ENCODE assay signal across 1 cellular context in genomic region chr3:8608041-8608790, GRCh38.
A peak's percentile ranks its signal among the peaks of the same experiment; 100 is the strongest.
TF ChIP-seq lines count a peak whose summit lies in the region.

No MANE protein-coding gene starts in this region.

TF ChIP-seq in HepG2, 621 proteins besides CTCF, POLR2A, EP300 and RAD21 (continued from another document):
- TF ChIP-seq, protein P1, sequence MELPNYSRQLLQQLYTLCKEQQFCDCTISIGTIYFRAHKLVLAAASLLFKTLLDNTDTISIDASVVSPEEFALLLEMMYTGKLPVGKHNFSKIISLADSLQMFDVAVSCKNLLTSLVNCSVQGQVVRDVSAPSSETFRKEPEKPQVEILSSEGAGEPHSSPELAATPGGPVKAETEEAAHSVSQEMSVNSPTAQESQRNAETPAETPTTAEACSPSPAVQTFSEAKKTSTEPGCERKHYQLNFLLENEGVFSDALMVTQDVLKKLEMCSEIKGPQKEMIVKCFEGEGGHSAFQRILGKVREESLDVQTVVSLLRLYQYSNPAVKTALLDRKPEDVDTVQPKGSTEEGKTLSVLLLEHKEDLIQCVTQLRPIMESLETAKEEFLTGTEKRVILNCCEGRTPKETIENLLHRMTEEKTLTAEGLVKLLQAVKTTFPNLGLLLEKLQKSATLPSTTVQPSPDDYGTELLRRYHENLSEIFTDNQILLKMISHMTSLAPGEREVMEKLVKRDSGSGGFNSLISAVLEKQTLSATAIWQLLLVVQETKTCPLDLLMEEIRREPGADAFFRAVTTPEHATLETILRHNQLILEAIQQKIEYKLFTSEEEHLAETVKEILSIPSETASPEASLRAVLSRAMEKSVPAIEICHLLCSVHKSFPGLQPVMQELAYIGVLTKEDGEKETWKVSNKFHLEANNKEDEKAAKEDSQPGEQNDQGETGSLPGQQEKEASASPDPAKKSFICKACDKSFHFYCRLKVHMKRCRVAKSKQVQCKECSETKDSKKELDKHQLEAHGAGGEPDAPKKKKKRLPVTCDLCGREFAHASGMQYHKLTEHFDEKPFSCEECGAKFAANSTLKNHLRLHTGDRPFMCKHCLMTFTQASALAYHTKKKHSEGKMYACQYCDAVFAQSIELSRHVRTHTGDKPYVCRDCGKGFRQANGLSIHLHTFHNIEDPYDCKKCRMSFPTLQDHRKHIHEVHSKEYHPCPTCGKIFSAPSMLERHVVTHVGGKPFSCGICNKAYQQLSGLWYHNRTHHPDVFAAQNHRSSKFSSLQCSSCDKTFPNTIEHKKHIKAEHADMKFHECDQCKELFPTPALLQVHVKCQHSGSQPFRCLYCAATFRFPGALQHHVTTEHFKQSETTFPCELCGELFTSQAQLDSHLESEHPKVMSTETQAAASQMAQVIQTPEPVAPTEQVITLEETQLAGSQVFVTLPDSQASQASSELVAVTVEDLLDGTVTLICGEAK (IDR thresholded peaks at IDR 0.05), result no peak
- TF ChIP-seq, protein P1 (CRISPR knock-in tag; IDR thresholded peaks at IDR 0.05), result no peak
- TF ChIP-seq, protein P2, sequence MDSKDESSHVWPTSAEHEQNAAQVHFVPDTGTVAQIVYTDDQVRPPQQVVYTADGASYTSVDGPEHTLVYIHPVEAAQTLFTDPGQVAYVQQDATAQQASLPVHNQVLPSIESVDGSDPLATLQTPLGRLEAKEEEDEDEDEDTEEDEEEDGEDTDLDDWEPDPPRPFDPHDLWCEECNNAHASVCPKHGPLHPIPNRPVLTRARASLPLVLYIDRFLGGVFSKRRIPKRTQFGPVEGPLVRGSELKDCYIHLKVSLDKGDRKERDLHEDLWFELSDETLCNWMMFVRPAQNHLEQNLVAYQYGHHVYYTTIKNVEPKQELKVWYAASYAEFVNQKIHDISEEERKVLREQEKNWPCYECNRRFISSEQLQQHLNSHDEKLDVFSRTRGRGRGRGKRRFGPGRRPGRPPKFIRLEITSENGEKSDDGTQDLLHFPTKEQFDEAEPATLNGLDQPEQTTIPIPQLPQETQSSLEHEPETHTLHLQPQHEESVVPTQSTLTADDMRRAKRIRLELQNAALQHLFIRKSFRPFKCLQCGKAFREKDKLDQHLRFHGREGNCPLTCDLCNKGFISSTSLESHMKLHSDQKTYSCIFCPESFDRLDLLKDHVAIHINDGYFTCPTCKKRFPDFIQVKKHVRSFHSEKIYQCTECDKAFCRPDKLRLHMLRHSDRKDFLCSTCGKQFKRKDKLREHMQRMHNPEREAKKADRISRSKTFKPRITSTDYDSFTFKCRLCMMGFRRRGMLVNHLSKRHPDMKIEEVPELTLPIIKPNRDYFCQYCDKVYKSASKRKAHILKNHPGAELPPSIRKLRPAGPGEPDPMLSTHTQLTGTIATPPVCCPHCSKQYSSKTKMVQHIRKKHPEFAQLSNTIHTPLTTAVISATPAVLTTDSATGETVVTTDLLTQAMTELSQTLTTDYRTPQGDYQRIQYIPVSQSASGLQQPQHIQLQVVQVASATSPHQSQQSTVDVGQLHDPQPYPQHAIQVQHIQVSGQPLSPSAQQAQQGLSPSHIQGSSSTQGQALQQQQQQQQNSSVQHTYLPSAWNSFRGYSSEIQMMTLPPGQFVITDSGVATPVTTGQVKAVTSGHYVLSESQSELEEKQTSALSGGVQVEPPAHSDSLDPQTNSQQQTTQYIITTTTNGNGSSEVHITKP (CRISPR knock-in tag; IDR thresholded peaks at IDR 0.05; ENCODE audit: low read depth), result peak; percentile 70
- TF ChIP-seq ZNF138 (CRISPR knock-in tag; IDR thresholded peaks at IDR 0.05; ENCODE audit: low read depth), result no peak
